In the genomic region with DNA sequence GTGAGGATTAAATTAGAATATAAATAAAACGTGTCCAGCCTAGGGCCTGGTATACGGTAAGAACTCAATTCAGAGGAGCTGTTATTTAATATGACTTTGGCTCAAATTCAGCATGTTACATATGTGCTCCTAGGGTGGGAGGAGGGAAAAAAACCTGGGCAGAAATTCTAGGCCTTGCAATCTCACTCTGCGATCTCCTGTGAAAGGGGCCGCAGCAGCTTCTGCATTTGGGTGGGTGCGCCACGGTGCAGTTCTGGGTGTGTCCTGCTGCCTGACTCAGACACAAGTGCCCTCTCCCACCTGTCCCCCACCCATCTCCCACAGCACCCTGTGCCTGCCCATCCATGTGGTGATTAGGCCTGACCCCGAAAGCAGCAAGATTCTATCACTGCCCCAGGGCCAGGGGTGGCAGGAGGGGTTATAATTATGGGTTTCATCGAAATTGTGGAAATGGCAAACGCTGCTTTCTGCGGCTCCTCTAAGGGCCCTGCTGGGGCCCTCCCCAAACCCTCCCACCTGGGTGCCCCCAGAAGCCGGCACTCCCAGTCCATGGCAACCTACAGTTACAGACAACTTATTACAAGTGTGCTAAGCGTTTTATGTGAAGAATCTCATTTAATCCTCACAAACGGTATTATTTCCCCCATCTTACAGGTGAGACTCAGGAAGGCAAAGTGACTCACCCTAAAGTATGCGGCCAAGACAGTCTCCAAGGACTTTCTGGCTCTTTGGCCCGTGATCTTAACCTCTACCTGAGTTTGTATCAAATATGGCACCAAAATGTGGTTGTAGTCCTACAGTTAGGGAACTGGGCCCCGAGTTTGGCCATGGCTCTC, we compare ENCODE assay signal across 2 cellular contexts.
TF ChIP-seq lines count a peak whose summit lies in the region.

No MANE protein-coding gene starts in this region.

TF ChIP-seq in SK-N-SH, 30 proteins besides CTCF, POLR2A, EP300 and RAD21:
- TF ChIP-seq GATA2 (CRISPR knock-in tag; IDR thresholded peaks at IDR 0.05) = peak; percentile 66
- TF ChIP-seq, protein P1, sequence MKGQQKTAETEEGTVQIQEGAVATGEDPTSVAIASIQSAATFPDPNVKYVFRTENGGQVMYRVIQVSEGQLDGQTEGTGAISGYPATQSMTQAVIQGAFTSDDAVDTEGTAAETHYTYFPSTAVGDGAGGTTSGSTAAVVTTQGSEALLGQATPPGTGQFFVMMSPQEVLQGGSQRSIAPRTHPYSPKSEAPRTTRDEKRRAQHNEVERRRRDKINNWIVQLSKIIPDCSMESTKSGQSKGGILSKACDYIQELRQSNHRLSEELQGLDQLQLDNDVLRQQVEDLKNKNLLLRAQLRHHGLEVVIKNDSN (IDR thresholded peaks at IDR 0.05; ENCODE audit: borderline replicate concordance, low read depth) = no peak

TF ChIP-seq in SK-N-SH treated with all-trans-retinoic acid at 6 μM for 48 hours, 23 proteins besides CTCF, POLR2A, EP300 and RAD21:
- TF ChIP-seq BACH2 (CRISPR knock-in tag; IDR thresholded peaks at IDR 0.05; ENCODE audit: borderline replicate concordance) (no peak), ARNTL (CRISPR knock-in tag; IDR thresholded peaks at IDR 0.05; ENCODE audit: borderline replicate concordance, low read depth) (no peak), ZC3H10 (CRISPR knock-in tag; IDR thresholded peaks at IDR 0.05) (no peak), RARB (CRISPR knock-in tag; IDR thresholded peaks at IDR 0.05) (no peak), SNAI2 (CRISPR knock-in tag; IDR thresholded peaks at IDR 0.05) (no peak)
- TF ChIP-seq, protein P2, sequence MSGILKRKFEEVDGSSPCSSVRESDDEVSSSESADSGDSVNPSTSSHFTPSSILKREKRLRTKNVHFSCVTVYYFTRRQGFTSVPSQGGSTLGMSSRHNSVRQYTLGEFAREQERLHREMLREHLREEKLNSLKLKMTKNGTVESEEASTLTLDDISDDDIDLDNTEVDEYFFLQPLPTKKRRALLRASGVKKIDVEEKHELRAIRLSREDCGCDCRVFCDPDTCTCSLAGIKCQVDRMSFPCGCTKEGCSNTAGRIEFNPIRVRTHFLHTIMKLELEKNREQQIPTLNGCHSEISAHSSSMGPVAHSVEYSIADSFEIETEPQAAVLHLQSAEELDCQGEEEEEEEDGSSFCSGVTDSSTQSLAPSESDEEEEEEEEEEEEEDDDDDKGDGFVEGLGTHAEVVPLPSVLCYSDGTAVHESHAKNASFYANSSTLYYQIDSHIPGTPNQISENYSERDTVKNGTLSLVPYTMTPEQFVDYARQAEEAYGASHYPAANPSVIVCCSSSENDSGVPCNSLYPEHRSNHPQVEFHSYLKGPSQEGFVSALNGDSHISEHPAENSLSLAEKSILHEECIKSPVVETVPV (CRISPR knock-in tag; IDR thresholded peaks at IDR 0.05) = no peak
